In the genomic region with DNA sequence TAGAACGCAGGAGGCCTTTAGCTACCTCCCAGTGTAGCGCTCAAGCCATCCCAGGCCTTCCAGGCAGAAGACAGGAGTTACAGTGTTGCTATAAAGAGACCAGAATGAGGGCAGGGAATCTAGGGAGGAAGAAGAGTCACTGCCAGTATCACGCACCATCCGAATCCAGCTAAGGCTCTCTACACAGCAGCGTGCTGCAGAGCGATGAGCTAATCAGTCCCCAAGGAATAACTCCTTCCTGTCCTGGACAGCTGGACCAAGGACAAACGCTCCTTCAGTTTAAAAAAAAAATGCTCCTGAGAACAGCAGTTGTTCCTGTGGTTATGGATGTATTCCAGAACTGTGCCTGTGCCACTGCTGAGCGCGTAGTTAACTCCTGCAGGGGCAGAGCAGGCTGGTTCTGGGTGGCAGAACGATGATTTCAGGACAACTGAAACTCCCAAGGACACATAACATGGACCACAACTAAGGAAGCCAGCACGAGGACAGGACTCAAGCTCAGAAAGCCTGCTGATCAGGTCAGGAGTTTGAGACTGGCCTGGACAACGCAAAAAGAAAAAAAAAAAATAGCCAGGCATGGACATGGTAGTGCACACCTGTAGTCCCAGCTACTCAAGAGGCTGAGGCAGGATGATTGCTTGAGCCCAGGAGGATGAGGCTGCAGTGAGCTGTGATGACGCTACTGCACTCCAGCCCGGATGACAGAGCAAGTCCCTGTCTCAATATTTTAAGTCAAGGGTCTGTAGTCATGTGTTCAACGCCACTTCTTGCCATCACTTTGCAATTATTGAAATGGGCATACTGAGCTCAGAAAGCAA, we compare ENCODE assay signal across 8 cellular contexts. TPM values are rescaled to one million over a fixed set of nuclear protein-coding genes. Genes with fewer than 3 reads are reported as not detected.
A peak's percentile ranks its signal among the peaks of the same experiment; 100 is the strongest.
DNase-seq lines count a peak whose midpoint lies in the region; ATAC-seq and TF ChIP-seq lines count a peak whose summit lies in the region.

No MANE protein-coding gene starts in this region.

- H3K9me3 Mint-ChIP-seq in activated CD4-positive, alpha-beta T cell treated with anti-CD3 and anti-CD28 coated beads, Interleukin-2, amount 10 ng/mL, durations not matched to agents 7 days and 5 days, result no peaks in the 10 kb centered on the region

- peak overlapping the region; percentile 87 for H3K4me3 ChIP-seq in upper lobe of right lung

- peaks cover 50% of the 10 kb centered on the region for H3K4me1 ChIP-seq in upper lobe of right lung

- CTCF ChIA-PET in activated CD4-positive, alpha-beta T cell treated with anti-CD3 and anti-CD28 coated beads, Interleukin-2, amount 10 ng/mL, durations not matched to agents 7 days and 5 days (lab: Charles Lee), result interaction anchor here (0.6 to 12.6 kb wide), 11 partner anchors 11 to 335 kb away, joined by 3 to 135 read pairs (median 4); a partner anchor contains a TSS

- peak overlapping the region; percentile 4 for H3K4me3 Mint-ChIP-seq in activated CD4-positive, alpha-beta T cell treated with anti-CD3 and anti-CD28 coated beads, Interleukin-2, amount 10 ng/mL, durations not matched to agents 7 days and 5 days

- no peak overlapping the region for H3K27ac Mint-ChIP-seq in activated CD4-positive, alpha-beta T cell treated with anti-CD3 and anti-CD28 coated beads, Interleukin-2, amount 10 ng/mL, durations not matched to agents 7 days and 5 days

- peak; percentile 1 for ATAC-seq in upper lobe of right lung
- ATAC-seq in HG03354 (IDR thresholded peaks at IDR 0.05; ENCODE audit: poor library complexity, severe bottlenecking, unreplicated experiment), result no peak

- intact Hi-C loops in upper lobe of right lung (cut with DNase I), result no loop called here

- H3K36me3 ChIP-seq in upper lobe of right lung, result peaks cover 20% of the 10 kb centered on the region

- no peaks in the 10 kb centered on the region for H3K9me3 ChIP-seq in upper lobe of right lung

- no peak for TF ChIP-seq CTCF in upper lobe of right lung (IDR thresholded peaks at IDR 0.05)

- POLR2A ChIA-PET in activated CD4-positive, alpha-beta T cell treated with anti-CD3 and anti-CD28 coated beads, Interleukin-2, amount 10 ng/mL, durations not matched to agents 7 days and 5 days (lab: Charles Lee), result interaction anchor here (1.4 kb wide), 1 partner anchor 14 kb away, joined by 4 read pairs; no protein-coding TSS in a partner anchor

- no peak for DNase-seq in activated CD4-positive, alpha-beta T cell treated with anti-CD3 and anti-CD28 coated beads, Interleukin-2, amount 10 ng/mL, durations not matched to agents 7 days and 5 days
- DNase-seq in activated CD4-positive, alpha-beta T cell treated with anti-CD3 and anti-CD28 coated beads, Interleukin-2, amount 50 U/mL, for 48 hours, result no peak
- DNase-seq in amniotic stem cell (lab: John Stamatoyannopoulos, UW) (peak; percentile 72), kidney tubule cell (ENCODE audit: low spot score) (peak; percentile 53), upper lobe of right lung (no peak), RKO (ENCODE audit: low spot score) (no peak), SIG-M5 treated with dmso at 0.1 percent for 504 hours (lab: John Stamatoyannopoulos, UW; ENCODE audit: unreplicated experiment) (no peak)

- peak overlapping the region; percentile 73 for H3K27ac ChIP-seq in upper lobe of right lung

- peaks cover 38% of the 10 kb centered on the region for H3K36me3 Mint-ChIP-seq in activated CD4-positive, alpha-beta T cell treated with anti-CD3 and anti-CD28 coated beads, Interleukin-2, amount 10 ng/mL, durations not matched to agents 7 days and 5 days (ENCODE audit: low read depth)

- H3K27me3 ChIP-seq in upper lobe of right lung, result no peaks in the 10 kb centered on the region

- H3K27me3 Mint-ChIP-seq in activated CD4-positive, alpha-beta T cell treated with anti-CD3 and anti-CD28 coated beads, Interleukin-2, amount 10 ng/mL, durations not matched to agents 7 days and 5 days, result no peaks in the 10 kb centered on the region

- peaks cover 62% of the 10 kb centered on the region for H3K4me1 Mint-ChIP-seq in activated CD4-positive, alpha-beta T cell treated with anti-CD3 and anti-CD28 coated beads, Interleukin-2, amount 10 ng/mL, durations not matched to agents 7 days and 5 days

RNA-seq across cellular contexts. Expression of a gene that starts 2.6 kb away (rescaled TPM):
- 10 to 100 TPM; 28.3 to 30.4 TPM for total RNA-seq in activated CD4-positive, alpha-beta T cell treated with anti-CD3 and anti-CD28 coated beads, Interleukin-2, amount 10 ng/mL, durations not matched to agents 7 days and 5 days
- total RNA-seq in upper lobe of right lung, result 23.5 TPM

RNA-seq across cellular contexts. Expression of a gene that starts 14.8 kb away (rescaled TPM):
- total RNA-seq in activated CD4-positive, alpha-beta T cell treated with anti-CD3 and anti-CD28 coated beads, Interleukin-2, amount 10 ng/mL, durations not matched to agents 7 days and 5 days, result 10 to 100 TPM; 74.1 to 76.4 TPM
- 32.2 TPM for total RNA-seq in upper lobe of right lung

RNA-seq across cellular contexts. Expression of a gene that starts 18.9 kb away (rescaled TPM):
- 1,000 to 10,000 TPM; 4,459 to 4,958 TPM for total RNA-seq in activated CD4-positive, alpha-beta T cell treated with anti-CD3 and anti-CD28 coated beads, Interleukin-2, amount 10 ng/mL, durations not matched to agents 7 days and 5 days
- 736 TPM for total RNA-seq in upper lobe of right lung

RNA-seq across cellular contexts. Expression of a gene that starts 53.9 kb away (rescaled TPM):
- 100 to 1,000 TPM; 262 to 263 TPM for total RNA-seq in activated CD4-positive, alpha-beta T cell treated with anti-CD3 and anti-CD28 coated beads, Interleukin-2, amount 10 ng/mL, durations not matched to agents 7 days and 5 days
- total RNA-seq in upper lobe of right lung, result 160 TPM

RNA-seq across cellular contexts. Expression of a gene that starts 59.4 kb away (rescaled TPM):
- total RNA-seq in activated CD4-positive, alpha-beta T cell treated with anti-CD3 and anti-CD28 coated beads, Interleukin-2, amount 10 ng/mL, durations not matched to agents 7 days and 5 days, result 100 to 1,000 TPM; 191 to 202 TPM
- 26.7 TPM for total RNA-seq in upper lobe of right lung

Comparison
In these comparisons a context has a peak if more than half of its experiments do, and no peak if none do; other contexts are left out.
1. DNase-seq: peak in amniotic stem cell (single experiment) and kidney tubule cell (single experiment); none in activated CD4-positive, alpha-beta T cell treated with anti-CD3 and anti-CD28 coated beads, Interleukin-2, amount 10 ng/mL, durations not matched to agents 7 days and 5 days (single experiment), activated CD4-positive, alpha-beta T cell treated with anti-CD3 and anti-CD28 coated beads, Interleukin-2, amount 50 U/mL, for 48 hours (0 of 2), upper lobe of right lung (single experiment), RKO (single experiment) and SIG-M5 treated with dmso at 0.1 percent for 504 hours (single experiment).